In the genomic region with DNA sequence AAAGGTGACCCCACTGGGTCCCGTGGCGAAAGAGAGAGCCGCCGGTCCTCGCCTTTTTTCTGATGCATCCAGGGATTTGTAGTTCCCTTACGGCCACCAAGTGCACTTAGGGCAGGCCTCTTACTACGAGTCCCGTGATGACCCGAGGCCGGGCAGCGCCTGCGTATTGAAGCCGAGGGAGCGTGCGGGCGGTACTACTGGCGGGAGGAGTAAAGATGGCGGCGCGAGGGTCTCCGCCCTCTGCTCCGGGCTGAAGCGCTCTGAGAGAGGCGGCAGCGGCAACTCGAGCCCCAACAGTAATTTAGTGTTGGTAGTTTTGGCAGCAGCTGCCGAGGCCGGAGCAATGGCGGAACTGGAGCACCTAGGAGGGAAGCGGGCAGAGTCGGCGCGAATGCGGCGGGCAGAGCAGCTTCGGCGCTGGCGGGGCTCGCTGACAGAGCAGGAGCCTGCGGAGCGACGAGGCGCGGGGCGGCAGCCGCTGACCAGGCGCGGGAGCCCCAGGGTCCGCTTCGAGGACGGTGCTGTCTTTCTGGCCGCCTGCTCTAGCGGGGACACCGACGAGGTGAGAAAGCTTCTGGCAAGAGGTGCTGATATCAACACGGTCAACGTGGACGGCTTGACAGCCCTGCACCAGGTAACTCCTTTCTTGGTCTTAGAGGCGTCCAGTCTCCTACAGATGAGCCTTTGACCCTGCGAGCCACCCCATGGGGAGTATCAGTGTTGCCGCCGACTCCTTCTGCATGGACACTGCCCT, we compare ENCODE assay signal across 8 cellular contexts. TPM values are rescaled to one million over a fixed set of nuclear protein-coding genes. Genes with fewer than 3 reads are reported as not detected.
DNase-seq lines count a peak whose midpoint lies in the region; ATAC-seq and TF ChIP-seq lines count a peak whose summit lies in the region.

A gene with protein sequence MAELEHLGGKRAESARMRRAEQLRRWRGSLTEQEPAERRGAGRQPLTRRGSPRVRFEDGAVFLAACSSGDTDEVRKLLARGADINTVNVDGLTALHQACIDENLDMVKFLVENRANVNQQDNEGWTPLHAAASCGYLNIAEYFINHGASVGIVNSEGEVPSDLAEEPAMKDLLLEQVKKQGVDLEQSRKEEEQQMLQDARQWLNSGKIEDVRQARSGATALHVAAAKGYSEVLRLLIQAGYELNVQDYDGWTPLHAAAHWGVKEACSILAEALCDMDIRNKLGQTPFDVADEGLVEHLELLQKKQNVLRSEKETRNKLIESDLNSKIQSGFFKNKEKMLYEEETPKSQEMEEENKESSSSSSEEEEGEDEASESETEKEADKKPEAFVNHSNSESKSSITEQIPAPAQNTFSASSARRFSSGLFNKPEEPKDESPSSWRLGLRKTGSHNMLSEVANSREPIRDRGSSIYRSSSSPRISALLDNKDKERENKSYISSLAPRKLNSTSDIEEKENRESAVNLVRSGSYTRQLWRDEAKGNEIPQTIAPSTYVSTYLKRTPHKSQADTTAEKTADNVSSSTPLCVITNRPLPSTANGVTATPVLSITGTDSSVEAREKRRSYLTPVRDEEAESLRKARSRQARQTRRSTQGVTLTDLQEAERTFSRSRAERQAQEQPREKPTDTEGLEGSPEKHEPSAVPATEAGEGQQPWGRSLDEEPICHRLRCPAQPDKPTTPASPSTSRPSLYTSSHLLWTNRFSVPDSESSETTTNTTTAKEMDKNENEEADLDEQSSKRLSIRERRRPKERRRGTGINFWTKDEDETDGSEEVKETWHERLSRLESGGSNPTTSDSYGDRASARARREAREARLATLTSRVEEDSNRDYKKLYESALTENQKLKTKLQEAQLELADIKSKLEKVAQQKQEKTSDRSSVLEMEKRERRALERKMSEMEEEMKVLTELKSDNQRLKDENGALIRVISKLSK (plus strand): TSS at position 191 of the 754 bp plus-strand sequence. CDS start 153 bp downstream, at position 344.

- peak within 1 kb of the TSS; percentile 84 for H3K4me3 ChIP-seq in BE2C (ENCODE audit: low read depth, low read length)
- H3K4me3 ChIP-seq in colonic mucosa: peak within 1 kb of the TSS; percentile 100

- TF ChIP-seq CTCF in BE2C (IDR thresholded peaks at IDR 0.05; ENCODE audit: low read depth, low read length): no peak
- no peak for TF ChIP-seq CTCF in colonic mucosa (IDR thresholded peaks at IDR 0.05)

- H3K36me3 ChIP-seq in BE2C (peaks cover 3% of the 10 kb centered on the region; the same call in 1 of the 2 replicates), colonic mucosa (no peaks in the 10 kb centered on the region)

- H3K9me3 ChIP-seq in BE2C: no peaks in the 10 kb centered on the region
- H3K9me3 ChIP-seq in colonic mucosa: no peaks in the 10 kb centered on the region

- H3K27ac ChIP-seq in colonic mucosa: peak within 1 kb of the TSS; percentile 88

- H3K4me1 ChIP-seq in BE2C (no peaks in the 10 kb centered on the region), colonic mucosa (peaks cover 6% of the 10 kb centered on the region)

- H3K27me3 ChIP-seq in BE2C (no peaks in the 10 kb centered on the region), colonic mucosa (no peaks in the 10 kb centered on the region)

- DNase-seq in BE2C (peak; percentile 98), GM19240 (ENCODE audit: insufficient read length, low spot score) (peak; percentile 35), NCI-H526 (lab: John Stamatoyannopoulos, UW) (peak; percentile 96 to 97), colonic mucosa (peak; percentile 97), left colon (peak; percentile 96 to 98)
- DNase-seq in activated CD4-positive, alpha-beta T cell treated with anti-CD3 and anti-CD28 coated beads for 48 hours: peak; percentile 97
- DNase-seq in stimulated activated CD4-positive, alpha-beta T cell treated with anti-CD3 and anti-CD28 coated beads, Interleukin-1b, Interleukin-23, amount 100 ng/mL, for 48 hours: peak; percentile 97

- intact Hi-C loops in colonic mucosa (cut with DNase I) (no loop called here), left colon (cut with DNase I, micrococcal nuclease) (loop anchor here in 1 of 2 donors (10.0 kb wide), 1 partner anchor 376 kb away; no protein-coding TSS in a partner anchor)

- peak within 1 kb of the TSS; percentile 90 to 91 for H3K9ac ChIP-seq in colonic mucosa (ENCODE audit: low read depth in 2 of 2, low read length in 2 of 2)

- peak; percentile 96 for ATAC-seq in HG03460 (IDR thresholded peaks at IDR 0.05; ENCODE audit: unreplicated experiment)
- peak; percentile 97 for ATAC-seq in left colon

RNA-seq across cellular contexts. Expression of the gene that starts here (rescaled TPM):
- polyA plus RNA-seq in BE2C (2012; ENCODE audit: insufficient read depth, insufficient read length, low read depth): 3.4 TPM
- total RNA-seq in colonic mucosa (100 to 1,000 TPM in 1 of 2 donors, 10 to 100 TPM in 1; 41.1 to 125 TPM), left colon (100 to 1,000 TPM in 1 of 2 donors, 10 to 100 TPM in 1; 71.0 to 104 TPM)

Comparison
In these comparisons a context has a peak if more than half of its experiments do, and no peak if none do; other contexts are left out.
1. Peak in every context shown above with its lines: DNase-seq, ATAC-seq, H3K4me3 ChIP-seq and H3K27ac ChIP-seq.
2. DNase-seq: peak in every context shown above with its lines; median percentile 98 in BE2C; 97 in activated CD4-positive, alpha-beta T cell treated with anti-CD3 and anti-CD28 coated beads for 48 hours; 97 in colonic mucosa; 97 in left colon; 97 in stimulated activated CD4-positive, alpha-beta T cell treated with anti-CD3 and anti-CD28 coated beads, Interleukin-1b, Interleukin-23, amount 100 ng/mL, for 48 hours; 96 in NCI-H526; 35 in GM19240.